In the genomic region with DNA sequence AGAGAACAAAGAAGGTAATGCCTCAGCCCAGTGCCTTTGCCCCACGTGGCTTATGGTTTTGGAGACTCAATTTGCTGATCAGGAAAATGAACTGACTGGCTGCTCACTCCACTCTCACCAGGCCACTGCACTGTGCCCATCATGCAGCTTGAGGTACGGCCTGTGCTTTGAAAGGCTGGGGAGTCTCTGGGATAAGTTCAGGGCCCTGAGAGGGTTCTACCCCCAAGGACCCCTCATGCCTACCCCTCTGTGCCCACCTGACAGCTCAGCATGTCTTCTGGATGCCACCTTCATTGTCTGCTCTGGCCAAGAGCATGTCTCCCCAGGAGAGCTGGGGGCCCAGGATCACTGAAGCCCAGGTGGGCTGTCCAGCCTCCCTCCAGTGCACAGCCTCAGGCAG, we compare ENCODE assay signal across 10 cellular contexts. TPM values are rescaled to one million over a fixed set of nuclear protein-coding genes. Genes with fewer than 3 reads are reported as not detected.
"Had no signal": no experiment of that assay in that cellular context is flagged by ENCODE, and none has a peak within 500 bp of the region (broad histone marks: within the 10 kb centered on the region; RNA-seq: fewer than 3 reads in every experiment).

No MANE protein-coding gene starts in this region.

- H3K4me3 Mint-ChIP-seq: GM23338, H9, HFFc6 had no signal

- H3K27ac ChIP-seq: GM23248 had no signal

- H3K4me3 ChIP-seq: GM23248, GM23338, HAP-1 had no signal

- H3K4me1 Mint-ChIP-seq: GM23338, H9 had no signal

- H3K4me2 ChIP-seq: GM23338 had no signal

- ATAC-seq: GM23338, HCT116 had no signal

- DNase-seq: GM23248, GOT3, H7, H9, HCEC 1CT, HFFc6 had no signal

- H2AFZ ChIP-seq: GM23248, GM23338 had no signal

- H3K27ac Mint-ChIP-seq: GM23338, H9, HFFc6 had no signal

- H3K9me3 ChIP-seq: HAP-1 had no signal

- H3K4me1 ChIP-seq: HAP-1 had no signal

- H3K36me3 ChIP-seq: HAP-1 had no signal

RNA-seq across cellular contexts. Expression of gene ZNF722, which starts 45.5 kb away (rescaled TPM):
- total RNA-seq: GM23248, GM23338, H1, H7, H9, HFFc6 had no signal
